In the genomic region with DNA sequence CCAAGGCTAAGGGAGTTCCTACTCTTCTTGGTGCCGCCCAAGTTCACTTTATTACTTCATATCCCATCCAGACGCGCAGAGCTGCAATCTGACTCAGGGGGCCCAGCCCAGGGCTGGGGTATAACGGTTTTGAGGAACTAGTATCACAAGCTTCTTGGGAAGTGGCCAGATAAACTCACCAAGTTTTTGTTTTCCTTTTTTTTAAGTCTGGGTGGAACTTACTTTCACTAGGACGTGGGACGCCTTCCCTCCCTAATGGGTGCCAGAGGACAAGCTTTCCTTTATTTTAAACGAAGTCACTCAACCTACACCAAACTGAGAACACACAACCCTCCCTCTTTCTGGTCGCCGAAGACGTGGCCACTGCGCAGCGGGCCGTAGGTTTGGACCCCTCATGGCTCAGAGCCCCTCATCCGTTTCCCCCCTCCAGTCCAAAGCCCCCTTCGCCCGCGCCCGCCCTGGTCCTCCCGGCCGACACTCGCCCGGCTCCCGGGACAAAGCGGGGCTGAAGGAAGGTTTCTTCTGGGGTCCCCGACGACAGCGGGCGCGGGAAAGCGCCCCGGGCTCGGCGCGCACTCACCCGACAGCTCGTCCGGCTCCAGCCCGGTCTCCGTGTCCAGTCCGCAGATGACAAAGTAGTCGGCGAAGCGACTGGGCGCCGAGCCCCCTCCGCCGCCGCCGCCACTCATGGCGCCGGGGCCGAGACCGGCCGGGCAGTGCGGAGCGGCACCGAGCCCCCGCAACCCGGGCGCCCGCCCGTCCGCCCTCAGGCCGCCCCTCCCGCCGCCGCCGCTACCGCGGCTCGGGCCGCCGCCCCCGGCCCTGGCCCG, we compare ENCODE assay signal across 8 cellular contexts. TPM values are rescaled to one million over a fixed set of nuclear protein-coding genes. Genes with fewer than 3 reads are reported as not detected.
DNase-seq lines count a peak whose midpoint lies in the region; ATAC-seq and TF ChIP-seq lines count a peak whose summit lies in the region.

No MANE protein-coding gene starts in this region.

- 0% methylated on average over 9 to 75 of the region's 75 CpGs for WGBS in adrenal gland, 4 donors
- 0 to 1% (median 0%) methylated on average over 14 to 75 of the region's 75 CpGs for WGBS in heart left ventricle, 4 donors
- 0 to 1% (median 0%) methylated on average over 47 to 75 of the region's 75 CpGs for WGBS in ovary, 3 donors

- TF ChIP-seq CTCF in adrenal gland (IDR thresholded peaks at IDR 0.05) = no peak
- TF ChIP-seq CTCF in heart left ventricle (IDR thresholded peaks at IDR 0.05) = no peak
- no peak for TF ChIP-seq CTCF in ovary (IDR thresholded peaks at IDR 0.05)

- H3K4me3 ChIP-seq in adrenal gland = peak overlapping the region; percentile 50 to 97 (median 86)
- H3K4me3 ChIP-seq in heart left ventricle = peak overlapping the region; percentile 85 to 99 (median 96)
- H3K4me3 ChIP-seq in ovary = peak overlapping the region; percentile 84

- H3K27ac ChIP-seq in adrenal gland = peak overlapping the region; percentile 55 to 96 (median 93)
- peak overlapping the region; percentile 93 to 99 (median 98) for H3K27ac ChIP-seq in heart left ventricle
- peak overlapping the region; percentile 91 for H3K27ac ChIP-seq in ovary

- H3K4me1 ChIP-seq in adrenal gland (replicated peaks in 1 of 2) (peaks cover 0 to 27% of the 10 kb centered on the region in 2 donors), heart left ventricle (peaks cover 4 to 48% (median 40%) of the 10 kb centered on the region in 12 donors), ovary (ENCODE audit: insufficient read depth) (peaks cover 3% of the 10 kb centered on the region)

- DNase-seq in activated T-cell treated with anti-CD3 and anti-CD28 coated beads for 1 hour (ENCODE audit: low read depth) = peak; percentile 6
- DNase-seq in activated T-cell treated with anti-CD3 and anti-CD28 coated beads for 4 hours = no peak
- DNase-seq in RPMI7951 (ENCODE audit: low read depth) = peak; percentile 71
- DNase-seq in adrenal gland = peak; percentile 62 to 79 (median 72)
- peak; percentile 64 to 81 (median 78) for DNase-seq in heart left ventricle
- DNase-seq in ovary = peak; percentile 55 to 78 (median 66)

- peak in 1 of 2 donors; percentile 44 for TF ChIP-seq POLR2A in adrenal gland (IDR thresholded peaks at IDR 0.05)
- peak in 1 of 2 donors; percentile 23 for TF ChIP-seq POLR2A in heart left ventricle (IDR thresholded peaks at IDR 0.05)
- TF ChIP-seq POLR2A in ovary (IDR thresholded peaks at IDR 0.05) = peak; percentile 34

- ATAC-seq in HG03095 (IDR thresholded peaks at IDR 0.05; ENCODE audit: unreplicated experiment) (peak; percentile 12), heart left ventricle (peak; percentile 49 to 77 (median 74)), GM18520 (IDR thresholded peaks at IDR 0.05; ENCODE audit: unreplicated experiment) (no peak)

- H3K27me3 ChIP-seq in adrenal gland = no peaks in the 10 kb centered on the region
- H3K27me3 ChIP-seq in heart left ventricle = no peaks in the 10 kb centered on the region
- no peaks in the 10 kb centered on the region for H3K27me3 ChIP-seq in ovary

- H3K36me3 ChIP-seq in adrenal gland (replicated peaks in 1 of 2) (no peaks in the 10 kb centered on the region), heart left ventricle (no peaks in the 10 kb centered on the region), ovary (no peaks in the 10 kb centered on the region)

- H3K9me3 ChIP-seq in adrenal gland (replicated peaks in 1 of 3) = no peaks in the 10 kb centered on the region
- no peaks in the 10 kb centered on the region for H3K9me3 ChIP-seq in heart left ventricle
- no peaks in the 10 kb centered on the region for H3K9me3 ChIP-seq in ovary

- TF ChIP-seq EP300 in ovary (IDR thresholded peaks at IDR 0.05) = no peak

- intact Hi-C loops in adrenal gland (cut with DNase I) = no loop called here
- intact Hi-C loops in heart left ventricle (cut with DNase I) = loop anchor here in 9 of 10 donors (1.0 to 10.0 kb wide), 9 partner anchors 48 to 200 kb away; partner anchors contain the start of genes IPO7 (in 3 of the 9), TMEM41B (in 3 of the 9) and ZNF143 (in 1 of the 9)
- intact Hi-C loops in ovary (cut with DNase I) = no loop called here

RNA-seq across cellular contexts. Expression of gene DENND5A, which starts 0.6 kb away (rescaled TPM):
- total RNA-seq in RPMI7951 (2014; rRNA removed; shearing (Covaris generic)) = 70.5 and 80.6 TPM in 2 replicates
- 10 to 100 TPM; 32.9 to 75.4 (median 62.8) TPM for total RNA-seq in adrenal gland
- polyA plus RNA-seq in adrenal gland = 10 to 100 TPM; 26.8 to 68.0 (median 33.5) TPM
- total RNA-seq in heart left ventricle = 100 to 1,000 TPM; 104 to 175 (median 118) TPM
- 10 to 100 TPM; 44.5 to 94.2 TPM for polyA plus RNA-seq in heart left ventricle
- total RNA-seq in ovary = 10 to 100 TPM; 48.6 to 73.7 (median 66.6) TPM
- polyA plus RNA-seq in ovary = 100 to 1,000 TPM in 1 of 2 donors, 10 to 100 TPM in 1; 44.2 to 122 TPM

RNA-seq across cellular contexts. Expression of gene TMEM41B, which starts 49.8 kb away (rescaled TPM):
- total RNA-seq in RPMI7951 (2014; rRNA removed; shearing (Covaris generic)) = 26.9 and 28.4 TPM in 2 replicates
- total RNA-seq in adrenal gland = 10 to 100 TPM; 21.5 to 43.3 (median 30.0) TPM
- polyA plus RNA-seq in adrenal gland = 10 to 100 TPM; 17.6 to 22.8 (median 22.2) TPM
- total RNA-seq in heart left ventricle = 10 to 100 TPM; 17.7 to 27.8 (median 22.6) TPM
- polyA plus RNA-seq in heart left ventricle = 10 to 100 TPM; 14.8 to 21.7 TPM
- total RNA-seq in ovary = 10 to 100 TPM; 15.4 to 29.4 (median 20.0) TPM
- 10 to 100 TPM; 10.0 to 11.2 TPM for polyA plus RNA-seq in ovary

Comparison
In these comparisons a context has a peak if more than half of its experiments do, and no peak if none do; other contexts are left out.
1. intact Hi-C loops: an anchor here in heart left ventricle (1.0 to 10.0 kb wide); none called in adrenal gland and ovary.